ENCODE assay signal across 9 cellular contexts in genomic region chr3:190533511-190534282, GRCh38. TPM values are rescaled to one million over a fixed set of nuclear protein-coding genes. Genes with fewer than 3 reads are reported as not detected.
A peak's percentile ranks its signal among the peaks of the same experiment; 100 is the strongest.
DNase-seq lines count a peak whose midpoint lies in the region; ATAC-seq, FAIRE-seq and TF ChIP-seq lines count a peak whose summit lies in the region.
"Had no signal": no experiment of that assay in that cellular context is flagged by ENCODE, and none has a peak within 500 bp of the region (broad histone marks: within the 10 kb centered on the region; RNA-seq: fewer than 3 reads in every experiment).

No MANE protein-coding gene starts in this region.

- H3K27ac Mint-ChIP-seq in Calu3 (ENCODE audit: unreplicated experiment): peak overlapping the region; percentile 95
- H3K27ac Mint-ChIP-seq in endothelial cell (ENCODE audit: unreplicated experiment): no peak overlapping the region

- H3K4me1 Mint-ChIP-seq in Calu3 (ENCODE audit: low read depth, unreplicated experiment) (peaks cover 87% of the 10 kb centered on the region), endothelial cell (ENCODE audit: unreplicated experiment) (peaks cover 20% of the 10 kb centered on the region)

- DNase-seq in Calu3 (peak; percentile 75), SW480 (ENCODE audit: low spot score) (peak; percentile 51), glomerular visceral epithelial cell (ENCODE audit: extremely low spot score) (peak; percentile 31), prostate gland (ENCODE audit: low spot score) (peak; percentile 82), endothelial cell (ENCODE audit: low spot score) (no peak), GM12891 (ENCODE audit: insufficient read length, low spot score) (no peak), GM19238 (ENCODE audit: insufficient read length, low spot score) (no peak)
- DNase-seq: NCI-H2171 treated with DMSO at 0.1 percent for 48 hours had no signal

- CTCF ChIA-PET in Calu3 (lab: Charles Lee): interaction anchor here (0.6 to 1.7 kb wide), 9 partner anchors 8 to 163 kb away, joined by 3 to 8 read pairs (median 4); no protein-coding TSS in a partner anchor

- no peak for ATAC-seq in GM21423 (IDR thresholded peaks at IDR 0.05; ENCODE audit: unreplicated experiment)

- intact Hi-C loops in Calu3 (cut with micrococcal nuclease; ENCODE audit: unreplicated experiment) (loop anchor here (2.0 kb wide), 1 partner anchor 29 kb away; no protein-coding TSS in a partner anchor), prostate gland (cut with DNase I) (no loop called here)

- TF ChIP-seq CTCF in Calu3 (IDR thresholded peaks at IDR 0.05; ENCODE audit: unreplicated experiment) (no peak), prostate gland (IDR thresholded peaks at IDR 0.05) (no peak), endothelial cell (IDR thresholded peaks at IDR 0.05; ENCODE audit: unreplicated experiment) (no peak)

- H3K36me3 Mint-ChIP-seq in Calu3 (ENCODE audit: insufficient read depth, unreplicated experiment) (peaks cover 53% of the 10 kb centered on the region), endothelial cell (ENCODE audit: low read depth, unreplicated experiment) (no peaks in the 10 kb centered on the region)

- no peak overlapping the region for H3K4me3 ChIP-seq in prostate gland

- H3K9me3 Mint-ChIP-seq in Calu3 (ENCODE audit: low read depth, unreplicated experiment) (no peaks in the 10 kb centered on the region), endothelial cell (ENCODE audit: unreplicated experiment) (no peaks in the 10 kb centered on the region)

- H3K27me3 Mint-ChIP-seq in Calu3 (ENCODE audit: unreplicated experiment) (no peaks in the 10 kb centered on the region), endothelial cell (ENCODE audit: unreplicated experiment) (no peaks in the 10 kb centered on the region)

- H3K4me1 ChIP-seq in prostate gland (replicated peaks): no peaks in the 10 kb centered on the region

- TSS peak; percentile 82 for BruUV-seq in Calu3 (replicated peaks; lab: Mats Ljungman, UMichigan)

- H3K27me3 ChIP-seq in prostate gland (replicated peaks; ENCODE audit: insufficient read depth): no peaks in the 10 kb centered on the region

- peak overlapping the region; percentile 16 to 35 for H3K27ac ChIP-seq in prostate gland

- TF ChIP-seq POLR2A in prostate gland (IDR thresholded peaks at IDR 0.05): no peak
- TF ChIP-seq POLR2A in GM12891 (IDR thresholded peaks at IDR 0.05; ENCODE audit: low read depth, low read length): no peak

- no peak for FAIRE-seq in GM12891 (lab: Jason Lieb, UNC)

- WGBS in prostate gland: 23% methylated on average over 13 of the region's 13 CpGs

- H3K4me3 Mint-ChIP-seq in Calu3 (ENCODE audit: low read depth, unreplicated experiment) (peak overlapping the region; percentile 37), endothelial cell (ENCODE audit: unreplicated experiment) (no peak overlapping the region)

- no peaks in the 10 kb centered on the region for H3K36me3 ChIP-seq in prostate gland

- H3K9me3 ChIP-seq in prostate gland: no peaks in the 10 kb centered on the region

TF ChIP-seq in GM12891, 5 proteins besides CTCF, POLR2A, EP300 and RAD21:
- TF ChIP-seq SPI1 (IDR thresholded peaks at IDR 0.05; ENCODE audit: low read depth, low read length) (no peak), POU2F2 (IDR thresholded peaks at IDR 0.05; ENCODE audit: low read depth, low read length) (no peak), PAX5 (IDR thresholded peaks at IDR 0.05; ENCODE audit: insufficient read depth, low read length, severe bottlenecking) (no peak)

RNA-seq across cellular contexts. Expression of gene IL1RAP, which starts 19.8 kb away (rescaled TPM):
- total RNA-seq in Calu3 (2022) (186 and 239 TPM in 2 replicates), prostate gland (10 to 100 TPM; 17.7 to 18.0 TPM), endothelial cell (ENCODE audit: unreplicated experiment) (7.7 TPM)
- polyA plus RNA-seq in GM12891 (2012; ENCODE audit: low read depth, missing spikeins): 0.18 TPM

Comparison
In these comparisons a context has a peak if more than half of its experiments do, and no peak if none do; other contexts are left out.
1. DNase-seq: peak in Calu3 (single experiment), SW480 (single experiment), glomerular visceral epithelial cell (single experiment) and prostate gland (single experiment); none in endothelial cell (single experiment), GM12891 (single experiment) and GM19238 (single experiment).